In genomic region chr2:179787601-179788000, GRCh38 we compare ENCODE assay signal across 21 cellular contexts.
A peak's percentile ranks its signal among the peaks of the same experiment; 100 is the strongest.
DNase-seq lines count a peak whose midpoint lies in the region; ATAC-seq, FAIRE-seq and TF ChIP-seq lines count a peak whose summit lies in the region.
"Had no signal": no experiment of that assay in that cellular context is flagged by ENCODE, and none has a peak within 500 bp of the region (broad histone marks: within the 10 kb centered on the region; RNA-seq: fewer than 3 reads in every experiment).

No MANE protein-coding gene starts in this region.

- H3K9me3 Mint-ChIP-seq in progenitor cell of endocrine pancreas (ENCODE audit: low read depth) (peaks cover 3% of the 10 kb centered on the region), H9 (no peaks in the 10 kb centered on the region; a peak in 1 of 5 replicates)
- H3K9me3 Mint-ChIP-seq: CD8-positive, alpha-beta memory T cell; GM23338; HFFc6 had no signal

- no peaks in the 10 kb centered on the region for H3K9me1 ChIP-seq in K562 (ENCODE audit: control insufficient read depth, insufficient read depth, low read length)

- peak overlapping the region; percentile 41 for H3K27ac Mint-ChIP-seq in progenitor cell of endocrine pancreas
- no peak overlapping the region; a peak in 1 of 7 replicates for H3K27ac Mint-ChIP-seq in H9
- H3K27ac Mint-ChIP-seq: CD4-positive, CD25-positive, alpha-beta regulatory T cell; CD8-positive, alpha-beta memory T cell; GM23338; HFFc6 had no signal

- H3K9me3 ChIP-seq in cardiac muscle cell (ENCODE audit: low read depth) (no peaks in the 10 kb centered on the region), right cardiac atrium (ENCODE audit: control insufficient read depth, low read length) (no peaks in the 10 kb centered on the region), K562 (replicated peaks; ENCODE audit: control insufficient read depth, insufficient read depth, low read depth, low read length) (no peaks in the 10 kb centered on the region; the same call in 1 of the 2 replicates), H9 (ENCODE audit: control insufficient read depth, low read depth, low read length) (no peaks in the 10 kb centered on the region)
- H3K9me3 ChIP-seq: BE2C had no signal

- no peak overlapping the region for H3K4me3 ChIP-seq in cardiac muscle cell
- H3K4me3 ChIP-seq in right cardiac atrium (ENCODE audit: low read length), result no peak overlapping the region
- H3K4me3 ChIP-seq in K562, result no peak overlapping the region
- H3K4me3 ChIP-seq: GM23338 had no signal

- no peak overlapping the region for H2BK20ac ChIP-seq in H9 (ENCODE audit: low read depth, low read length, poor library complexity, severe bottlenecking)

- H2AFZ ChIP-seq in K562 (ENCODE audit: low read depth, low read length), result 0 out of 2 replicates have a peak overlapping the region, but pooled peaks have one; percentile 34
- H2AFZ ChIP-seq in H9 (ENCODE audit: low read length), result no peak overlapping the region
- H2AFZ ChIP-seq: GM23338 had no signal

- no peak for TF ChIP-seq RAD21 in K562 (CRISPR knock-in tag; conservative IDR thresholded peaks at IDR 0.05 in 1 of 2, IDR thresholded peaks at IDR 0.05 in 1 of 2)

- no peak overlapping the region for H4K8ac ChIP-seq in H9 (replicated peaks; ENCODE audit: insufficient read length, low read depth, low read length)

- no peak overlapping the region for H2BK15ac ChIP-seq in H9 (ENCODE audit: low read depth, low read length)

- H3K4me2 ChIP-seq in K562 (ENCODE audit: insufficient read depth, low read length) (peak overlapping the region; percentile 3; the same call in 1 of the 2 replicates), H9 (ENCODE audit: insufficient read depth, insufficient read length, low read length) (no peak overlapping the region)
- H3K4me2 ChIP-seq: GM23338 had no signal

- no peaks in the 10 kb centered on the region for H3K79me2 ChIP-seq in K562 (ENCODE audit: control insufficient read depth, insufficient read depth, low read length)
- no peaks in the 10 kb centered on the region for H3K79me2 ChIP-seq in H9 (ENCODE audit: insufficient read depth, low read length)

- CTCF ChIA-PET in K562 (lab: Yijun Ruan, JAX; ENCODE audit: low intra/inter-chr PET ratio), result no interaction called here

- no peaks in the 10 kb centered on the region for H3K36me3 Mint-ChIP-seq in progenitor cell of endocrine pancreas (ENCODE audit: insufficient read depth)
- no peaks in the 10 kb centered on the region for H3K36me3 Mint-ChIP-seq in H9 (ENCODE audit: insufficient read depth in 1 of 3, low read depth in 3 of 3)
- H3K36me3 Mint-ChIP-seq: CD4-positive, CD25-positive, alpha-beta regulatory T cell; CD8-positive, alpha-beta memory T cell had no signal

- no peak overlapping the region for H2BK120ac ChIP-seq in H9 (ENCODE audit: low read depth, low read length, poor library complexity, severe bottlenecking)

- ATAC-seq in right cardiac atrium, result no peak
- peak; percentile 92 for ATAC-seq in K562
- ATAC-seq: GM23338, HCT116 had no signal

- H3K23ac ChIP-seq in H9 (ENCODE audit: insufficient read length, low read depth, low read length), result no peak overlapping the region

- intact Hi-C loops in right cardiac atrium (cut with DNase I) (no loop called here), K562 (cut with micrococcal nuclease) (no loop called here)

- 15% methylated on average over 2 of the region's 2 CpGs for WGBS in right cardiac atrium
- WGBS in K562 (ENCODE audit: insufficient coverage, low coverage, missing lambda C conversion rate), result 0% methylated on average over 2 of the region's 2 CpGs
- WGBS in H9 (ENCODE audit: extremely low coverage, insufficient read length, low lambda C conversion rate), result no CpG with 5 or more reads among the region's 2 CpGs

- H3K27me3 Mint-ChIP-seq in progenitor cell of endocrine pancreas (no peaks in the 10 kb centered on the region), H9 (ENCODE audit: low read depth) (no peaks in the 10 kb centered on the region)
- H3K27me3 Mint-ChIP-seq: CD8-positive, alpha-beta memory T cell had no signal

- peak; percentile 91 for TF ChIP-seq EP300 in K562 (IDR thresholded peaks at IDR 0.05; ENCODE audit: low read length)

- in situ Hi-C loops in K562 (cut with MboI), result no loop called here

- POLR2A ChIA-PET in K562 (lab: Yijun Ruan, JAX), result interaction anchor here (0.9 kb wide), 1 partner anchor 9 kb away, joined by 3 read pairs; no protein-coding TSS in a partner anchor

- no peaks in the 10 kb centered on the region for H3K23me2 ChIP-seq in H9 (ENCODE audit: insufficient read length, low read depth, low read length, poor library complexity, severe bottlenecking)

- H2BK12ac ChIP-seq in H9 (ENCODE audit: insufficient read length, low read depth, low read length), result no peak overlapping the region

- H3K4me3 Mint-ChIP-seq in progenitor cell of endocrine pancreas (ENCODE audit: low read depth), result no peak overlapping the region
- H3K4me3 Mint-ChIP-seq in H9, result no peak overlapping the region
- H3K4me3 Mint-ChIP-seq: CD4-positive, CD25-positive, alpha-beta regulatory T cell; CD8-positive, alpha-beta memory T cell; GM23338; HFFc6 had no signal

- no peak overlapping the region for H3K18ac ChIP-seq in H9 (ENCODE audit: insufficient read length, low read depth, low read length)

- H3K27ac ChIP-seq in cardiac muscle cell (peak overlapping the region; percentile 34), right cardiac atrium (ENCODE audit: low read length) (no peak overlapping the region), K562 (ENCODE audit: extremely low read depth, low read depth, low read length) (peak overlapping the region; percentile 35), H9 (ENCODE audit: insufficient read length, low read depth, low read length) (no peak overlapping the region)

- no peak overlapping the region for H4K91ac ChIP-seq in H9 (ENCODE audit: insufficient read length, low read depth, low read length)

- H2BK5ac ChIP-seq in H9 (ENCODE audit: insufficient read length, low read length), result no peak overlapping the region

- H3K79me1 ChIP-seq in H9 (ENCODE audit: insufficient read depth, low read depth, low read length, poor library complexity, severe bottlenecking), result no peaks in the 10 kb centered on the region

- H3K56ac ChIP-seq in H9 (ENCODE audit: insufficient read length, low read depth, low read length), result no peak overlapping the region

- H3K4me1 ChIP-seq in cardiac muscle cell (ENCODE audit: low read depth), result peaks cover 35% of the 10 kb centered on the region
- H3K4me1 ChIP-seq in right cardiac atrium (ENCODE audit: control insufficient read depth, insufficient read depth, low read length), result peaks cover 1% of the 10 kb centered on the region
- peaks cover 0 to 4% of the 10 kb centered on the region in 2 experiments; a peak in 2 of 5 replicates for H3K4me1 ChIP-seq in K562 (replicated peaks in 1 of 2; ENCODE audit: control insufficient read depth in 2 of 2, insufficient read depth in 2 of 2, low read length in 2 of 2)
- no peaks in the 10 kb centered on the region for H3K4me1 ChIP-seq in H9 (ENCODE audit: insufficient read depth, low read length)
- H3K4me1 ChIP-seq: BE2C had no signal

- no peaks in the 10 kb centered on the region for H4K20me1 ChIP-seq in K562 (replicated peaks; ENCODE audit: control insufficient read depth, insufficient read depth, low read length)
- no peaks in the 10 kb centered on the region for H4K20me1 ChIP-seq in H9 (ENCODE audit: control insufficient read depth, insufficient read depth, insufficient read length)

- H3K14ac ChIP-seq in H9 (ENCODE audit: insufficient read depth, low read length), result no peak overlapping the region

- no peak overlapping the region for H3K4ac ChIP-seq in H9 (ENCODE audit: low read depth, low read length)

- no peak overlapping the region for H4K5ac ChIP-seq in H9 (ENCODE audit: insufficient read length, low read depth, low read length)

- H3K36me3 ChIP-seq in cardiac muscle cell (no peaks in the 10 kb centered on the region), K562 (ENCODE audit: control insufficient read depth, insufficient read depth, low read length) (no peaks in the 10 kb centered on the region)
- H3K36me3 ChIP-seq: BE2C had no signal

- DNase-seq in cardiac muscle cell (ENCODE audit: low read depth in 1 of 2, low spot score in 1 of 2) (peak in 1 of 2 donors; percentile 6), right cardiac atrium (no peak), OCI-M2 (lab: John Stamatoyannopoulos, UW; ENCODE audit: unreplicated experiment) (peak; percentile 34), K562 (ENCODE audit: extremely low read depth in 1 of 4, low spot score in 3 of 4) (peak; percentile 35 to 85 (median 59)), progenitor cell of endocrine pancreas (ENCODE audit: low spot score, unreplicated experiment) (no peak), H9 (no peak), frontal cortex (ENCODE audit: low spot score in 2 of 2) (no peak), NAMALWA (ENCODE audit: low spot score) (no peak)
- DNase-seq: ACHN; BE2C; C1 segment of cervical spinal cord; CD4-positive, CD25-positive, alpha-beta regulatory T cell; CD8-positive, alpha-beta memory T cell; COR-L47; DMS79 treated with DMSO at 0.1 percent for 48 hours; GF-D8; HFFc6 had no signal

- no peak overlapping the region for H3K9ac ChIP-seq in K562 (ENCODE audit: insufficient read depth in 1 of 2, low read depth in 2 of 2, low read length in 2 of 2)
- H3K9ac ChIP-seq in H9 (ENCODE audit: extremely low read depth, insufficient read length, low read length), result no peak overlapping the region

- peak; percentile 89 for FAIRE-seq in K562 (lab: Jason Lieb, UNC)
- no peak for FAIRE-seq in frontal cortex (lab: Jason Lieb, UNC)
- FAIRE-seq: A204.1, H54 had no signal

- no peak overlapping the region for H3T11ph ChIP-seq in H9 (ENCODE audit: low read length)

- no peak overlapping the region for H2AK5ac ChIP-seq in H9 (ENCODE audit: insufficient read length, low read length)

- TF ChIP-seq POLR2A in K562 (conservative IDR thresholded peaks at IDR 0.05), result no peak

- no TSS peak for BruUV-seq in K562 (replicated peaks; lab: Mats Ljungman, UMichigan)

- no peaks in the 10 kb centered on the region for H3K27me3 ChIP-seq in cardiac muscle cell
- no peaks in the 10 kb centered on the region for H3K27me3 ChIP-seq in right cardiac atrium (ENCODE audit: control insufficient read depth, insufficient read depth)
- no peaks in the 10 kb centered on the region for H3K27me3 ChIP-seq in K562 (ENCODE audit: control insufficient read depth in 2 of 2, insufficient read depth in 2 of 2, low read length in 2 of 2)
- no peaks in the 10 kb centered on the region for H3K27me3 ChIP-seq in H9 (ENCODE audit: insufficient read depth, low read length)
- H3K27me3 ChIP-seq: BE2C had no signal

- H3K4me1 Mint-ChIP-seq in progenitor cell of endocrine pancreas (ENCODE audit: low read depth), result peaks cover 18% of the 10 kb centered on the region
- H3K4me1 Mint-ChIP-seq in H9, result no peaks in the 10 kb centered on the region
- H3K4me1 Mint-ChIP-seq: CD4-positive, CD25-positive, alpha-beta regulatory T cell; CD8-positive, alpha-beta memory T cell; GM23338 had no signal

- TF ChIP-seq CTCF in cardiac muscle cell (IDR thresholded peaks at IDR 0.05; ENCODE audit: low read depth, low read length) (no peak), K562 (IDR thresholded peaks at IDR 0.05 in 2 of 3, conservative IDR thresholded peaks at IDR 0.05 in 1 of 3; ENCODE audit: insufficient read depth in 2 of 3, low read depth in 1 of 3, low read length in 3 of 3) (no peak), progenitor cell of endocrine pancreas (IDR thresholded peaks at IDR 0.05; ENCODE audit: unreplicated experiment) (peak; percentile 12), H9 (conservative IDR thresholded peaks at IDR 0.05) (no peak)

TF ChIP-seq in K562, 482 proteins besides CTCF, POLR2A, EP300 and RAD21 (continues in another document):
- no peak for TF ChIP-seq ZNF165 (CRISPR knock-in tag; IDR thresholded peaks at IDR 0.05; ENCODE audit: borderline replicate concordance)

Comparison
In these comparisons a context has a peak if more than half of its experiments do, and no peak if none do; other contexts are left out.
1. H3K27ac ChIP-seq: peak in cardiac muscle cell (single experiment) and K562 (single experiment); none in right cardiac atrium (single experiment) and H9 (single experiment).
2. DNase-seq: peak in OCI-M2 (single experiment) and K562 (4 of 4); none in right cardiac atrium (0 of 3), progenitor cell of endocrine pancreas (single experiment), H9 (single experiment), frontal cortex (0 of 2) and NAMALWA (single experiment).